ENCODE assay signal across 2 cellular contexts in genomic region chr5:142825378-142826089, GRCh38.
TF ChIP-seq lines count a peak whose summit lies in the region.

No MANE protein-coding gene starts in this region.

TF ChIP-seq in SK-N-SH, 30 proteins besides CTCF, POLR2A, EP300 and RAD21 (continued from another document):
- no peak for TF ChIP-seq USF2 (IDR thresholded peaks at IDR 0.05; ENCODE audit: borderline replicate concordance, low read depth, low read length)

TF ChIP-seq in SK-N-SH treated with all-trans-retinoic acid at 6 μM for 48 hours, 23 proteins besides CTCF, POLR2A, EP300 and RAD21 (continued from another document):
- TF ChIP-seq ZNF8 (CRISPR knock-in tag; IDR thresholded peaks at IDR 0.05) (no peak), POU6F1 (CRISPR knock-in tag; IDR thresholded peaks at IDR 0.05; ENCODE audit: borderline replicate concordance, low read depth) (no peak), CREB5 (CRISPR knock-in tag; IDR thresholded peaks at IDR 0.05; ENCODE audit: low read depth) (no peak), TCF4 (CRISPR knock-in tag; IDR thresholded peaks at IDR 0.05; ENCODE audit: borderline replicate concordance) (no peak), ISL1 (CRISPR knock-in tag; IDR thresholded peaks at IDR 0.05) (no peak), OSR1 (CRISPR knock-in tag; IDR thresholded peaks at IDR 0.05) (no peak), ZNF70 (CRISPR knock-in tag; IDR thresholded peaks at IDR 0.05) (no peak), RARB (CRISPR knock-in tag; IDR thresholded peaks at IDR 0.05) (no peak), ZNF565 (CRISPR knock-in tag; conservative IDR thresholded peaks at IDR 0.05; ENCODE audit: low read depth) (no peak), SNAI2 (CRISPR knock-in tag; IDR thresholded peaks at IDR 0.05) (no peak), CSDC2 (CRISPR knock-in tag; IDR thresholded peaks at IDR 0.05) (no peak)
